In genomic region chr7:26686448-26686981, GRCh38 we compare ENCODE assay signal across 1 cellular context.
TF ChIP-seq lines count a peak whose summit lies in the region.

No MANE protein-coding gene starts in this region.

TF ChIP-seq in HepG2, 621 proteins besides CTCF, POLR2A, EP300 and RAD21 (continued from another document and continues in another):
- TF ChIP-seq FOSL2 (CRISPR knock-in tag; IDR thresholded peaks at IDR 0.05): peak; percentile 40; the same call in 1 of the 2 replicates
- no peak for TF ChIP-seq TBX3 (IDR thresholded peaks at IDR 0.05; ENCODE audit: borderline replicate concordance)
- no peak for TF ChIP-seq GLMP (CRISPR knock-in tag; IDR thresholded peaks at IDR 0.05; ENCODE audit: borderline replicate concordance)
- no peak for TF ChIP-seq SMAD9 (CRISPR knock-in tag; IDR thresholded peaks at IDR 0.05)
- no peak for TF ChIP-seq IRF2 (CRISPR knock-in tag; IDR thresholded peaks at IDR 0.05)
- no peak for TF ChIP-seq SNRNP70 (IDR thresholded peaks at IDR 0.05; ENCODE audit: low read depth, low read length)
- TF ChIP-seq ZNF567 (CRISPR knock-in tag; IDR thresholded peaks at IDR 0.05; ENCODE audit: borderline replicate concordance): no peak
- 0 out of 2 replicates have a peak, but pooled peaks have one; percentile 13 for TF ChIP-seq ELF3 (CRISPR knock-in tag; IDR thresholded peaks at IDR 0.05)
- TF ChIP-seq ARNTL (CRISPR knock-in tag; IDR thresholded peaks at IDR 0.05): no peak
- TF ChIP-seq, protein P1, sequence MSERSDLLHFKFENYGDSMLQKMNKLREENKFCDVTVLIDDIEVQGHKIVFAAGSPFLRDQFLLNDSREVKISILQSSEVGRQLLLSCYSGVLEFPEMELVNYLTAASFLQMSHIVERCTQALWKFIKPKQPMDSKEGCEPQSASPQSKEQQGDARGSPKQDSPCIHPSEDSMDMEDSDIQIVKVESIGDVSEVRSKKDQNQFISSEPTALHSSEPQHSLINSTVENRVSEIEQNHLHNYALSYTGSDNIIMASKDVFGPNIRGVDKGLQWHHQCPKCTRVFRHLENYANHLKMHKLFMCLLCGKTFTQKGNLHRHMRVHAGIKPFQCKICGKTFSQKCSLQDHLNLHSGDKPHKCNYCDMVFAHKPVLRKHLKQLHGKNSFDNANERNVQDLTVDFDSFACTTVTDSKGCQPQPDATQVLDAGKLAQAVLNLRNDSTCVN (CRISPR knock-in tag; IDR thresholded peaks at IDR 0.05; ENCODE audit: borderline replicate concordance): no peak
- no peak for TF ChIP-seq ZNF616 (CRISPR knock-in tag; IDR thresholded peaks at IDR 0.05; ENCODE audit: low read depth)
- TF ChIP-seq ZNF747 (CRISPR knock-in tag; IDR thresholded peaks at IDR 0.05; ENCODE audit: borderline replicate concordance): no peak
- no peak for TF ChIP-seq ATRX (CRISPR knock-in tag; IDR thresholded peaks at IDR 0.05; ENCODE audit: borderline replicate concordance)
- no peak for TF ChIP-seq MIER2 (CRISPR knock-in tag; IDR thresholded peaks at IDR 0.05)
- TF ChIP-seq HNRNPH1 (optimal IDR thresholded peaks at IDR 0.05; ENCODE audit: low read depth, low read length): no peak
- no peak for TF ChIP-seq NFE2 (CRISPR knock-in tag; IDR thresholded peaks at IDR 0.05)
- TF ChIP-seq, protein P2, sequence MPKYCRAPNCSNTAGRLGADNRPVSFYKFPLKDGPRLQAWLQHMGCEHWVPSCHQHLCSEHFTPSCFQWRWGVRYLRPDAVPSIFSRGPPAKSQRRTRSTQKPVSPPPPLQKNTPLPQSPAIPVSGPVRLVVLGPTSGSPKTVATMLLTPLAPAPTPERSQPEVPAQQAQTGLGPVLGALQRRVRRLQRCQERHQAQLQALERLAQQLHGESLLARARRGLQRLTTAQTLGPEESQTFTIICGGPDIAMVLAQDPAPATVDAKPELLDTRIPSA (CRISPR knock-in tag; IDR thresholded peaks at IDR 0.05; ENCODE audit: borderline replicate concordance): no peak
- TF ChIP-seq MYC (CRISPR knock-in tag; IDR thresholded peaks at IDR 0.05; ENCODE audit: borderline replicate concordance): no peak
- TF ChIP-seq, protein P3, sequence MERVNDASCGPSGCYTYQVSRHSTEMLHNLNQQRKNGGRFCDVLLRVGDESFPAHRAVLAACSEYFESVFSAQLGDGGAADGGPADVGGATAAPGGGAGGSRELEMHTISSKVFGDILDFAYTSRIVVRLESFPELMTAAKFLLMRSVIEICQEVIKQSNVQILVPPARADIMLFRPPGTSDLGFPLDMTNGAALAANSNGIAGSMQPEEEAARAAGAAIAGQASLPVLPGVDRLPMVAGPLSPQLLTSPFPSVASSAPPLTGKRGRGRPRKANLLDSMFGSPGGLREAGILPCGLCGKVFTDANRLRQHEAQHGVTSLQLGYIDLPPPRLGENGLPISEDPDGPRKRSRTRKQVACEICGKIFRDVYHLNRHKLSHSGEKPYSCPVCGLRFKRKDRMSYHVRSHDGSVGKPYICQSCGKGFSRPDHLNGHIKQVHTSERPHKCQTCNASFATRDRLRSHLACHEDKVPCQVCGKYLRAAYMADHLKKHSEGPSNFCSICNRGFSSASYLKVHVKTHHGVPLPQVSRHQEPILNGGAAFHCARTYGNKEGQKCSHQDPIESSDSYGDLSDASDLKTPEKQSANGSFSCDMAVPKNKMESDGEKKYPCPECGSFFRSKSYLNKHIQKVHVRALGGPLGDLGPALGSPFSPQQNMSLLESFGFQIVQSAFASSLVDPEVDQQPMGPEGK (CRISPR knock-in tag; IDR thresholded peaks at IDR 0.05): 0 out of 2 replicates have a peak, but pooled peaks have one; percentile 16
- TF ChIP-seq REL (CRISPR knock-in tag; conservative IDR thresholded peaks at IDR 0.05): no peak
- TF ChIP-seq FLYWCH1 (CRISPR knock-in tag; IDR thresholded peaks at IDR 0.05): no peak
- no peak for TF ChIP-seq ZFP90 (CRISPR knock-in tag; IDR thresholded peaks at IDR 0.05; ENCODE audit: borderline replicate concordance)
- TF ChIP-seq HMGA1 (CRISPR knock-in tag; conservative IDR thresholded peaks at IDR 0.05): no peak
- no peak for TF ChIP-seq TMF1 (CRISPR knock-in tag; IDR thresholded peaks at IDR 0.05; ENCODE audit: low read depth)
- no peak for TF ChIP-seq ATF5 (CRISPR knock-in tag; IDR thresholded peaks at IDR 0.05; ENCODE audit: low read depth)
- no peak for TF ChIP-seq ATAD3A (CRISPR knock-in tag; IDR thresholded peaks at IDR 0.05)
- TF ChIP-seq HDAC1 (CRISPR knock-in tag; IDR thresholded peaks at IDR 0.05): no peak
- TF ChIP-seq MAF1 (CRISPR knock-in tag; IDR thresholded peaks at IDR 0.05; ENCODE audit: borderline replicate concordance): no peak
- TF ChIP-seq ATF3 (CRISPR knock-in tag; IDR thresholded peaks at IDR 0.05): peak; percentile 77; the same call in 1 of the 2 replicates
- no peak for TF ChIP-seq CENPBD1 (CRISPR knock-in tag; IDR thresholded peaks at IDR 0.05; ENCODE audit: borderline replicate concordance, low read depth)
- no peak for TF ChIP-seq FOXP4 (CRISPR knock-in tag; IDR thresholded peaks at IDR 0.05)
- TF ChIP-seq E2F2 (CRISPR knock-in tag; IDR thresholded peaks at IDR 0.05; ENCODE audit: borderline replicate concordance): no peak
- TF ChIP-seq ZNF674 (CRISPR knock-in tag; IDR thresholded peaks at IDR 0.05; ENCODE audit: low read depth): no peak
- no peak for TF ChIP-seq PITX1 (CRISPR knock-in tag; IDR thresholded peaks at IDR 0.05)
- TF ChIP-seq, protein P4, sequence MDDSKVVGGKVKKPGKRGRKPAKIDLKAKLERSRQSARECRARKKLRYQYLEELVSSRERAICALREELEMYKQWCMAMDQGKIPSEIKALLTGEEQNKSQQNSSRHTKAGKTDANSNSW (CRISPR knock-in tag; IDR thresholded peaks at IDR 0.05; ENCODE audit: borderline replicate concordance): no peak
- no peak for TF ChIP-seq ZNF292 (CRISPR knock-in tag; IDR thresholded peaks at IDR 0.05; ENCODE audit: borderline replicate concordance, low read depth)
- no peak for TF ChIP-seq ZNF572 (CRISPR knock-in tag; IDR thresholded peaks at IDR 0.05)
- TF ChIP-seq ZNF549 (CRISPR knock-in tag; IDR thresholded peaks at IDR 0.05): no peak
- no peak for TF ChIP-seq EED (CRISPR knock-in tag; IDR thresholded peaks at IDR 0.05)
- TF ChIP-seq AKNA (CRISPR knock-in tag; IDR thresholded peaks at IDR 0.05; ENCODE audit: borderline replicate concordance): no peak
- no peak for TF ChIP-seq GTF3A (CRISPR knock-in tag; conservative IDR thresholded peaks at IDR 0.05)
- TF ChIP-seq DMAP1 (CRISPR knock-in tag; IDR thresholded peaks at IDR 0.05): no peak
- TF ChIP-seq, protein P5, sequence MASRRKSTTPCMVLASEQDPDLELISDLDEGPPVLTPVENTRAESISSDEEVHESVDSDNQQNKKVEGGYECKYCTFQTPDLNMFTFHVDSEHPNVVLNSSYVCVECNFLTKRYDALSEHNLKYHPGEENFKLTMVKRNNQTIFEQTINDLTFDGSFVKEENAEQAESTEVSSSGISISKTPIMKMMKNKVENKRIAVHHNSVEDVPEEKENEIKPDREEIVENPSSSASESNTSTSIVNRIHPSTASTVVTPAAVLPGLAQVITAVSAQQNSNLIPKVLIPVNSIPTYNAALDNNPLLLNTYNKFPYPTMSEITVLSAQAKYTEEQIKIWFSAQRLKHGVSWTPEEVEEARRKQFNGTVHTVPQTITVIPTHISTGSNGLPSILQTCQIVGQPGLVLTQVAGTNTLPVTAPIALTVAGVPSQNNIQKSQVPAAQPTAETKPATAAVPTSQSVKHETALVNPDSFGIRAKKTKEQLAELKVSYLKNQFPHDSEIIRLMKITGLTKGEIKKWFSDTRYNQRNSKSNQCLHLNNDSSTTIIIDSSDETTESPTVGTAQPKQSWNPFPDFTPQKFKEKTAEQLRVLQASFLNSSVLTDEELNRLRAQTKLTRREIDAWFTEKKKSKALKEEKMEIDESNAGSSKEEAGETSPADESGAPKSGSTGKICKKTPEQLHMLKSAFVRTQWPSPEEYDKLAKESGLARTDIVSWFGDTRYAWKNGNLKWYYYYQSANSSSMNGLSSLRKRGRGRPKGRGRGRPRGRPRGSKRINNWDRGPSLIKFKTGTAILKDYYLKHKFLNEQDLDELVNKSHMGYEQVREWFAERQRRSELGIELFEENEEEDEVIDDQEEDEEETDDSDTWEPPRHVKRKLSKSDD (CRISPR knock-in tag; IDR thresholded peaks at IDR 0.05; ENCODE audit: low read depth): no peak
- TF ChIP-seq AGO2 (optimal IDR thresholded peaks at IDR 0.05; ENCODE audit: low read depth, low read length): no peak
- 0 out of 2 replicates have a peak, but pooled peaks have one; percentile 37 for TF ChIP-seq RARA (CRISPR knock-in tag; IDR thresholded peaks at IDR 0.05)
- no peak for TF ChIP-seq DNMT1 (CRISPR knock-in tag; IDR thresholded peaks at IDR 0.05)
- no peak for TF ChIP-seq MLLT10 (CRISPR knock-in tag; IDR thresholded peaks at IDR 0.05)
- TF ChIP-seq ZNF556 (CRISPR knock-in tag; IDR thresholded peaks at IDR 0.05; ENCODE audit: borderline replicate concordance): no peak
